Comparison of ENCODE assay signal across 8 cellular contexts in genomic region chr6:32622545-32623401, GRCh38. TPM values are rescaled to one million over a fixed set of nuclear protein-coding genes. Genes with fewer than 3 reads are reported as not detected.
DNase-seq lines count a peak whose midpoint lies in the region; ATAC-seq, FAIRE-seq and TF ChIP-seq lines count a peak whose summit lies in the region.

No MANE protein-coding gene starts in this region.

- peak; percentile 65 for TF ChIP-seq CTCF in bronchial epithelial cell (IDR thresholded peaks at IDR 0.05; ENCODE audit: insufficient read depth, low read length, severe bottlenecking)

- no peak overlapping the region for H2BK5ac ChIP-seq in mesenchymal stem cell (ENCODE audit: low read depth, low read length, poor library complexity, severe bottlenecking)

- no peak overlapping the region for H3K9ac ChIP-seq in mesenchymal stem cell (ENCODE audit: low read length)

- FAIRE-seq in bronchial epithelial cell (lab: Jason Lieb, UNC) (no peak), frontal cortex (lab: Jason Lieb, UNC) (no peak)

- H2AFZ ChIP-seq in mesenchymal stem cell (ENCODE audit: low read depth, low read length): no peak overlapping the region

- H3K23ac ChIP-seq in mesenchymal stem cell (ENCODE audit: low read length in 2 of 2): no peak overlapping the region

- H2AK5ac ChIP-seq in mesenchymal stem cell (ENCODE audit: low read length, severe bottlenecking): no peak overlapping the region

- H2BK120ac ChIP-seq in mesenchymal stem cell (ENCODE audit: low read depth, low read length): no peak overlapping the region

- H3K4me1 ChIP-seq in mesenchymal stem cell (ENCODE audit: control insufficient read depth, insufficient read depth, low read depth, low read length): no peaks in the 10 kb centered on the region

- H3K27me3 ChIP-seq in bronchial epithelial cell (ENCODE audit: control insufficient read depth, insufficient read depth, low read length) (no peaks in the 10 kb centered on the region), mesenchymal stem cell (ENCODE audit: control insufficient read depth in 1 of 2, insufficient read depth in 1 of 2, low read length in 2 of 2) (no peaks in the 10 kb centered on the region)

- peaks cover 6% of the 10 kb centered on the region for H3K9me3 ChIP-seq in mesenchymal stem cell (ENCODE audit: control insufficient read depth, low read length)

- no peak overlapping the region for H4K91ac ChIP-seq in mesenchymal stem cell (ENCODE audit: low read length)

- no peak overlapping the region for H3K14ac ChIP-seq in mesenchymal stem cell (ENCODE audit: low read length in 2 of 2)

- no peak overlapping the region for H4K8ac ChIP-seq in mesenchymal stem cell (ENCODE audit: low read length)

- ATAC-seq in GM19438 (IDR thresholded peaks at IDR 0.05; ENCODE audit: low read depth, unreplicated experiment): peak; percentile 75
- peak; percentile 69 for ATAC-seq in HG03378 (IDR thresholded peaks at IDR 0.05; ENCODE audit: unreplicated experiment)

- WGBS in mesenchymal stem cell: no CpG with 5 or more reads among the region's 1 CpG

- no peak overlapping the region for H3K4ac ChIP-seq in mesenchymal stem cell (ENCODE audit: low read depth in 1 of 2, low read length in 2 of 2)

- no peak overlapping the region for H2BK15ac ChIP-seq in mesenchymal stem cell (ENCODE audit: low read depth, poor library complexity, severe bottlenecking)

- DNase-seq in DMS53 (lab: John Stamatoyannopoulos, UW): peak; percentile 74
- peak; percentile 22 for DNase-seq in T follicular helper cell (ENCODE audit: low read depth)
- DNase-seq in bronchial epithelial cell (ENCODE audit: low read depth): peak; percentile 52
- peak; percentile 32 for DNase-seq in mesenchymal stem cell
- no peak for DNase-seq in SHP77 (lab: John Stamatoyannopoulos, UW)
- DNase-seq in frontal cortex (ENCODE audit: low spot score in 2 of 2): no peak

- no peaks in the 10 kb centered on the region for H3K36me3 ChIP-seq in bronchial epithelial cell (ENCODE audit: control insufficient read depth, insufficient read depth, low read length)
- H3K36me3 ChIP-seq in mesenchymal stem cell (ENCODE audit: control insufficient read depth in 1 of 2, insufficient read depth in 2 of 2, low read depth in 1 of 2, low read length in 2 of 2): no peaks in the 10 kb centered on the region

- no peak overlapping the region for H2BK12ac ChIP-seq in mesenchymal stem cell (ENCODE audit: low read length in 2 of 2)

- H3K4me3 ChIP-seq in bronchial epithelial cell (ENCODE audit: low read depth, low read length): no peak overlapping the region
- no peak overlapping the region for H3K4me3 ChIP-seq in mesenchymal stem cell (ENCODE audit: insufficient read depth in 1 of 2, low read depth in 1 of 2, low read length in 2 of 2)

- no peak overlapping the region for H3K27ac ChIP-seq in mesenchymal stem cell (ENCODE audit: low read length, poor library complexity, severe bottlenecking)

- H3K4me2 ChIP-seq in mesenchymal stem cell (ENCODE audit: low read length, poor library complexity, severe bottlenecking): no peak overlapping the region

- H3K79me1 ChIP-seq in mesenchymal stem cell (replicated peaks; ENCODE audit: low read length, poor library complexity, severe bottlenecking): no peaks in the 10 kb centered on the region

- H3K18ac ChIP-seq in mesenchymal stem cell (ENCODE audit: low read depth in 1 of 2, low read length in 2 of 2): no peak overlapping the region

RNA-seq across cellular contexts. Expression of gene HLA-DQA1, which starts 14.4 kb away (rescaled TPM):
- total RNA-seq in bronchial epithelial cell: not detected in 2 replicates
- polyA plus RNA-seq in mesenchymal stem cell (2013, experiment 1 of 2): not detected
- polyA plus RNA-seq in mesenchymal stem cell (2013, experiment 2 of 2): not detected
- total RNA-seq in frontal cortex: not detected

RNA-seq across cellular contexts. Expression of gene HLA-DRB1, which starts 33.1 kb away (rescaled TPM):
- total RNA-seq in bronchial epithelial cell (0.13 TPM in 1 of 2 replicates, not detected in the other), frontal cortex (3.7 TPM)
- not detected for polyA plus RNA-seq in mesenchymal stem cell (2013, experiment 1 of 2)
- polyA plus RNA-seq in mesenchymal stem cell (2013, experiment 2 of 2): not detected

RNA-seq across cellular contexts. Expression of gene HLA-DQB1, which starts 43.7 kb away (rescaled TPM):
- total RNA-seq in bronchial epithelial cell (1.4 TPM in 1 of 2 replicates, not detected in the other), frontal cortex (0.41 TPM)
- not detected for polyA plus RNA-seq in mesenchymal stem cell (2013, experiment 1 of 2)
- polyA plus RNA-seq in mesenchymal stem cell (2013, experiment 2 of 2): not detected

Comparison
In these comparisons a context has a peak if more than half of its experiments do, and no peak if none do; other contexts are left out.
1. DNase-seq: peak in DMS53 (single experiment), T follicular helper cell (single experiment), bronchial epithelial cell (single experiment) and mesenchymal stem cell (single experiment); none in SHP77 (0 of 2) and frontal cortex (0 of 2).